ENCODE assay signal across 19 cellular contexts in genomic region chr9:84374516-84374915, GRCh38. TPM values are rescaled to one million over a fixed set of nuclear protein-coding genes. Genes with fewer than 3 reads are reported as not detected.
"Had no signal": no experiment of that assay in that cellular context is flagged by ENCODE, and none has a peak within 500 bp of the region (broad histone marks: within the 10 kb centered on the region; RNA-seq: fewer than 3 reads in every experiment).

No MANE protein-coding gene starts in this region.

- H3K27ac ChIP-seq: prostate gland, right lobe of liver, transverse colon had no signal

- H3K27me3 ChIP-seq: right lobe of liver, transverse colon had no signal

- H3K4me1 ChIP-seq: prostate gland, transverse colon had no signal

- FAIRE-seq: astrocyte had no signal

- DNase-seq: activated CD4-positive, alpha-beta T cell treated with anti-CD3 and anti-CD28 coated beads, Interleukin-2, amount 10 ng/mL, durations not matched to agents 24 days and 14 days; activated naive CD4-positive, alpha-beta T cell treated with Interleukin-2 at 50 U/mL for 16 hours; activated naive CD8-positive, alpha-beta T cell treated with anti-CD3 and anti-CD28 coated beads, Interleukin-2, amount 50 U/mL, for 24 hours; caudate nucleus; cortex of kidney; effector CD8-positive, alpha-beta T cell; hypothalamus; naive B cell; nucleus accumbens; right lobe of liver; spleen; stimulated activated CD4-positive, alpha-beta T cell treated with anti-CD3 and anti-CD28 coated beads, Interleukin-1b, Interleukin-23, amount 100 ng/mL, for 48 hours; T-cell; transverse colon had no signal

- H3K4me3 ChIP-seq: prostate gland, right lobe of liver, spleen, transverse colon had no signal

- H3K36me3 ChIP-seq: prostate gland, right lobe of liver, spleen, transverse colon had no signal

- ATAC-seq: activated naive CD8-positive, alpha-beta T cell treated with anti-CD3 and anti-CD28 coated beads, Interleukin-2, amount 50 U/mL, for 24 hours; right lobe of liver; stimulated activated memory B cell treated with anti-CD40 and anti-IgM and Interleukin-4, amounts not matched to agents 10 μg/mL and 1 μg/mL and 100 μg/mL, for 72 hours; T-cell; WTC11 had no signal

- H3K9me3 ChIP-seq: prostate gland, right lobe of liver, spleen, transverse colon had no signal

RNA-seq across cellular contexts. Expression of gene SLC28A3, which starts 34.0 kb away (rescaled TPM):
- total RNA-seq: lung microvascular endothelial cell, T-cell, WTC11 had no signal
